24 cellular contexts compared by ENCODE assay signal in genomic region chr13:89315287-89315686, GRCh38.
DNase-seq lines count a peak whose midpoint lies in the region; ATAC-seq, FAIRE-seq and TF ChIP-seq lines count a peak whose summit lies in the region.
"Had no signal": no experiment of that assay in that cellular context is flagged by ENCODE, and none has a peak within 500 bp of the region (broad histone marks: within the 10 kb centered on the region; RNA-seq: fewer than 3 reads in every experiment).

No MANE protein-coding gene starts in this region.

- H4K5ac ChIP-seq in H9 (ENCODE audit: insufficient read length, low read depth, low read length): no peak overlapping the region

- no peak overlapping the region for H4K91ac ChIP-seq in H9 (ENCODE audit: insufficient read length, low read depth, low read length)

- WGBS in H9 (ENCODE audit: extremely low coverage, insufficient read length, low lambda C conversion rate): no CpG with 5 or more reads among the region's 1 CpG

- no peaks in the 10 kb centered on the region for H3K9me2 ChIP-seq in MM.1S (replicated peaks; ENCODE audit: insufficient read depth, low read length)

- no peaks in the 10 kb centered on the region for H3K9me3 ChIP-seq in MM.1S (replicated peaks; ENCODE audit: insufficient read depth, low read length)
- H3K9me3 ChIP-seq in keratinocyte (ENCODE audit: control insufficient read depth, low read depth, low read length): no peaks in the 10 kb centered on the region
- H3K9me3 ChIP-seq in H9 (ENCODE audit: control insufficient read depth, low read depth, low read length): no peaks in the 10 kb centered on the region
- H3K9me3 ChIP-seq: BLaER1 treated with 17β-estradiol and CSF1 and Interleukin-3, amounts not matched to agents 10 nM and 100 nM; MG63 had no signal

- H3K27me3 ChIP-seq in MM.1S (replicated peaks; ENCODE audit: insufficient read depth, low read length) (no peaks in the 10 kb centered on the region), keratinocyte (ENCODE audit: control insufficient read depth, extremely low read depth, insufficient read depth, low read length) (no peaks in the 10 kb centered on the region), H9 (ENCODE audit: insufficient read depth, low read length) (no peaks in the 10 kb centered on the region)
- H3K27me3 ChIP-seq: BLaER1 treated with 17β-estradiol and CSF1 and Interleukin-3, amounts not matched to agents 10 nM and 100 nM; MG63 had no signal

- TF ChIP-seq CTCF in MM.1S (IDR thresholded peaks at IDR 0.05; ENCODE audit: low read length) (no peak), keratinocyte (optimal IDR thresholded peaks at IDR 0.05 in 1 of 3, IDR thresholded peaks at IDR 0.05 in 1 of 3, conservative IDR thresholded peaks at IDR 0.05 in 1 of 3; ENCODE audit: extremely low read depth in 1 of 3, insufficient read depth in 2 of 3, low read length in 3 of 3) (no peak), H9 (conservative IDR thresholded peaks at IDR 0.05) (no peak)

- H3K56ac ChIP-seq in H9 (ENCODE audit: insufficient read length, low read depth, low read length): no peak overlapping the region

- no peaks in the 10 kb centered on the region for H3K36me3 ChIP-seq in MM.1S (replicated peaks; ENCODE audit: insufficient read depth, low read length)
- no peaks in the 10 kb centered on the region for H3K36me3 ChIP-seq in keratinocyte (ENCODE audit: control insufficient read depth in 2 of 2, extremely low read depth in 1 of 2, insufficient read depth in 2 of 2, low read length in 2 of 2)
- H3K36me3 ChIP-seq: BLaER1 treated with 17β-estradiol and CSF1 and Interleukin-3, amounts not matched to agents 10 nM and 100 nM; MG63 had no signal

- no peak overlapping the region for H2BK5ac ChIP-seq in H9 (ENCODE audit: insufficient read length, low read length)

- H2BK20ac ChIP-seq in H9 (ENCODE audit: low read depth, low read length, poor library complexity, severe bottlenecking): no peak overlapping the region

- H3K27ac ChIP-seq in MM.1S (ENCODE audit: low read length): no peak overlapping the region
- H3K27ac ChIP-seq in keratinocyte (ENCODE audit: control insufficient read depth, insufficient read depth, low read length): no peak overlapping the region
- H3K27ac ChIP-seq in H9 (ENCODE audit: insufficient read length, low read depth, low read length): no peak overlapping the region
- H3K27ac ChIP-seq: BLaER1 treated with 17β-estradiol and CSF1 and Interleukin-3, amounts not matched to agents 10 nM and 100 nM; HL-60 had no signal

- no peak overlapping the region for H4K8ac ChIP-seq in H9 (replicated peaks; ENCODE audit: insufficient read length, low read depth, low read length)

- H3K4me3 ChIP-seq in MM.1S (ENCODE audit: low read length) (no peak overlapping the region), keratinocyte (ENCODE audit: control insufficient read depth in 2 of 3, extremely low read depth in 1 of 3, insufficient read depth in 2 of 3, low read depth in 1 of 3, low read length in 3 of 3) (no peak overlapping the region)
- H3K4me3 ChIP-seq: BLaER1 treated with 17β-estradiol and CSF1 and Interleukin-3, amounts not matched to agents 10 nM and 100 nM; MG63 had no signal

- no peaks in the 10 kb centered on the region for H3K9me1 ChIP-seq in keratinocyte (ENCODE audit: control insufficient read depth, extremely low read depth, insufficient read depth, low read length)

- no peak overlapping the region for H2BK15ac ChIP-seq in H9 (ENCODE audit: low read depth, low read length)

- no peaks in the 10 kb centered on the region for H3K27me3 Mint-ChIP-seq in H9 (ENCODE audit: low read depth)
- H3K27me3 Mint-ChIP-seq: CD4-positive, alpha-beta memory T cell had no signal

- H2AFZ ChIP-seq in MM.1S (ENCODE audit: low read length): no peak overlapping the region
- H2AFZ ChIP-seq in keratinocyte (ENCODE audit: control insufficient read depth, low read length): peak overlapping the region; percentile 13
- H2AFZ ChIP-seq in H9 (ENCODE audit: low read length): no peak overlapping the region

- H4K20me1 ChIP-seq in MM.1S (ENCODE audit: insufficient read depth, low read length): no peaks in the 10 kb centered on the region
- H4K20me1 ChIP-seq in keratinocyte (ENCODE audit: control insufficient read depth, extremely low read depth, insufficient read depth, low read length): no peaks in the 10 kb centered on the region
- no peaks in the 10 kb centered on the region for H4K20me1 ChIP-seq in H9 (ENCODE audit: control insufficient read depth, insufficient read depth, insufficient read length)
- H4K20me1 ChIP-seq: BLaER1 treated with 17β-estradiol and CSF1 and Interleukin-3, amounts not matched to agents 10 nM and 100 nM had no signal

- no peaks in the 10 kb centered on the region for H3K23me2 ChIP-seq in H9 (ENCODE audit: insufficient read length, low read depth, low read length, poor library complexity, severe bottlenecking)

- H3K27ac Mint-ChIP-seq in H9: no peak overlapping the region
- H3K27ac Mint-ChIP-seq: CD4-positive, alpha-beta memory T cell had no signal

- H2AK5ac ChIP-seq in H9 (ENCODE audit: insufficient read length, low read length): no peak overlapping the region

- dilution Hi-C loops in keratinocyte (cut with MboI; ENCODE audit: extremely low pct_ligation_motif_present, low sequenced_read_pairs): no loop called here

- H3K4me1 Mint-ChIP-seq in H9: no peaks in the 10 kb centered on the region
- H3K4me1 Mint-ChIP-seq: CD4-positive, alpha-beta memory T cell had no signal

- peak; percentile 12 for DNase-seq in HCEC 1CT
- DNase-seq in MM.1S: peak; percentile 10
- peak; percentile 7 for DNase-seq in astrocyte of the hippocampus (ENCODE audit: low read depth, low spot score)
- DNase-seq in keratinocyte (ENCODE audit: low read depth, low spot score): no peak
- no peak for DNase-seq in H9
- no peak for DNase-seq in DMS 273 (lab: John Stamatoyannopoulos, UW; ENCODE audit: unreplicated experiment)
- DNase-seq in hepatic stellate cell (ENCODE audit: low spot score): no peak
- DNase-seq: CD4-positive, alpha-beta memory T cell; DMS153; GDM1; H7; MG63; NCI-H1092; NCI-H1436; NCI-H1930; NCI-H2227 treated with DMSO at 0.1 percent for 48 hours; NCI-H510A; SIG-M5; T-helper 1 cell had no signal

- H3K9ac ChIP-seq in MM.1S (ENCODE audit: low read length) (no peak overlapping the region), keratinocyte (ENCODE audit: control insufficient read depth, extremely low read depth, insufficient read depth, low read length) (no peak overlapping the region), H9 (ENCODE audit: extremely low read depth, insufficient read length, low read length) (no peak overlapping the region)
- H3K9ac ChIP-seq: BLaER1 treated with 17β-estradiol and CSF1 and Interleukin-3, amounts not matched to agents 10 nM and 100 nM had no signal

- no peaks in the 10 kb centered on the region for H3K36me3 Mint-ChIP-seq in H9 (ENCODE audit: insufficient read depth in 1 of 3, low read depth in 3 of 3)
- H3K36me3 Mint-ChIP-seq: CD4-positive, alpha-beta memory T cell had no signal

- H3K4ac ChIP-seq in H9 (ENCODE audit: low read depth, low read length): no peak overlapping the region

- H2BK120ac ChIP-seq in H9 (ENCODE audit: low read depth, low read length, poor library complexity, severe bottlenecking): no peak overlapping the region

- H3F3A ChIP-seq in MM.1S (ENCODE audit: insufficient read depth, low read length): no peaks in the 10 kb centered on the region

- ATAC-seq in GM18861 (IDR thresholded peaks at IDR 0.05; ENCODE audit: unreplicated experiment): no peak
- ATAC-seq: Panc1 had no signal

- H3K4me2 ChIP-seq in MM.1S (ENCODE audit: low read depth, low read length) (no peak overlapping the region), keratinocyte (ENCODE audit: control insufficient read depth, extremely low read depth, insufficient read depth, low read depth, low read length) (no peak overlapping the region), H9 (ENCODE audit: insufficient read depth, insufficient read length, low read length) (no peak overlapping the region)
- H3K4me2 ChIP-seq: BLaER1 treated with 17β-estradiol and CSF1 and Interleukin-3, amounts not matched to agents 10 nM and 100 nM had no signal

- H3K23ac ChIP-seq in H9 (ENCODE audit: insufficient read length, low read depth, low read length): no peak overlapping the region

- H3K4me1 ChIP-seq in MM.1S (ENCODE audit: low read length) (no peaks in the 10 kb centered on the region), keratinocyte (ENCODE audit: control insufficient read depth, extremely low read depth, insufficient read depth, low read length) (no peaks in the 10 kb centered on the region), H9 (ENCODE audit: insufficient read depth, low read length) (no peaks in the 10 kb centered on the region)
- H3K4me1 ChIP-seq: BLaER1 treated with 17β-estradiol and CSF1 and Interleukin-3, amounts not matched to agents 10 nM and 100 nM had no signal

- no peaks in the 10 kb centered on the region for H3K79me2 ChIP-seq in MM.1S (ENCODE audit: low read length)
- H3K79me2 ChIP-seq in keratinocyte (ENCODE audit: control insufficient read depth, insufficient read depth, low read length): no peaks in the 10 kb centered on the region
- H3K79me2 ChIP-seq in H9 (ENCODE audit: insufficient read depth, low read length): no peaks in the 10 kb centered on the region

- no peak overlapping the region for H3K4me3 Mint-ChIP-seq in H9
- H3K4me3 Mint-ChIP-seq: CD4-positive, alpha-beta memory T cell had no signal

- H3K79me1 ChIP-seq in H9 (ENCODE audit: insufficient read depth, low read depth, low read length, poor library complexity, severe bottlenecking): no peaks in the 10 kb centered on the region

- no peak overlapping the region for H3K18ac ChIP-seq in H9 (ENCODE audit: insufficient read length, low read depth, low read length)

- no peak overlapping the region for H2BK12ac ChIP-seq in H9 (ENCODE audit: insufficient read length, low read depth, low read length)

- H3K14ac ChIP-seq in H9 (ENCODE audit: insufficient read depth, low read length): no peak overlapping the region

- FAIRE-seq in keratinocyte (lab: Jason Lieb, UNC): no peak
- FAIRE-seq: GM18507 had no signal

- H3K9me3 Mint-ChIP-seq in H9: no peaks in the 10 kb centered on the region

- no peak overlapping the region for H3T11ph ChIP-seq in H9 (ENCODE audit: low read length)

Comparison
In these comparisons a context has a peak if more than half of its experiments do, and no peak if none do; other contexts are left out.
1. DNase-seq: peak in HCEC 1CT (single experiment), MM.1S (single experiment) and astrocyte of the hippocampus (single experiment); none in keratinocyte (single experiment), H9 (single experiment), DMS 273 (single experiment) and hepatic stellate cell (single experiment).